11 cellular contexts compared by ENCODE assay signal in genomic region chr15:89429986-89430385, GRCh38.
A peak's percentile ranks its signal among the peaks of the same experiment; 100 is the strongest.
DNase-seq lines count a peak whose midpoint lies in the region; ATAC-seq, FAIRE-seq and TF ChIP-seq lines count a peak whose summit lies in the region.
"Had no signal": no experiment of that assay in that cellular context is flagged by ENCODE, and none has a peak within 500 bp of the region (broad histone marks: within the 10 kb centered on the region; RNA-seq: fewer than 3 reads in every experiment).

No MANE protein-coding gene starts in this region.

- CTCF ChIA-PET in A549 (lab: Yijun Ruan, JAX) (interaction anchor here (0.6 to 6.5 kb wide), 44 partner anchors 9 to 311 kb away, joined by 3 to 244 read pairs (median 4); partner anchors contain the start of gene RHCG), OCI-LY7 (lab: Charles Lee; ENCODE audit: unreplicated experiment) (interaction anchor here (1.0 kb wide), 1 partner anchor 72 kb away, joined by 4 read pairs; no protein-coding TSS in a partner anchor)
- CTCF ChIA-PET in CD8-positive, alpha-beta T cell (lab: Charles Lee), result interaction anchor here (0.6 to 6.3 kb wide), 21 partner anchors 10 to 225 kb away, joined by 3 to 121 read pairs (median 3); no protein-coding TSS in a partner anchor

- peak overlapping the region in 1 of 2 experiments; percentile 69; a peak in 3 of 6 replicates for H3K27ac ChIP-seq in A549
- H3K27ac ChIP-seq in CD8-positive, alpha-beta T cell (ENCODE audit: low read depth, low read length), result no peak overlapping the region
- no peak overlapping the region for H3K27ac ChIP-seq in OCI-LY7 (ENCODE audit: low read depth, low read length, poor library complexity, severe bottlenecking)
- no peak overlapping the region for H3K27ac ChIP-seq in hepatocyte
- H3K27ac ChIP-seq: adrenal gland, epithelial cell of prostate had no signal

- peak overlapping the region; percentile 79 for H3K4me3 Mint-ChIP-seq in CD8-positive, alpha-beta T cell

- H3K9me3 ChIP-seq in A549, result no peaks in the 10 kb centered on the region
- H3K9me3 ChIP-seq in CD8-positive, alpha-beta T cell (ENCODE audit: low read length), result no peaks in the 10 kb centered on the region
- H3K9me3 ChIP-seq in OCI-LY7 (ENCODE audit: low read length), result no peaks in the 10 kb centered on the region
- H3K9me3 ChIP-seq in hepatocyte (ENCODE audit: low read depth), result no peaks in the 10 kb centered on the region
- H3K9me3 ChIP-seq: adrenal gland had no signal

- peaks cover 22% of the 10 kb centered on the region for H3K27me3 Mint-ChIP-seq in CD8-positive, alpha-beta T cell (ENCODE audit: low read depth)

- FAIRE-seq in A549 (lab: Jason Lieb, UNC) (no peak), RCC 7860 (lab: Jason Lieb, UNC) (no peak)

- POLR2A ChIA-PET in A549 (lab: Yijun Ruan, JAX), result interaction anchor here (1.2 kb wide), 1 partner anchor 71 kb away, joined by 4 read pairs; no protein-coding TSS in a partner anchor
- POLR2A ChIA-PET in CD8-positive, alpha-beta T cell (lab: Charles Lee), result interaction anchor here (1.4 kb wide), 1 partner anchor 71 kb away, joined by 3 read pairs; no protein-coding TSS in a partner anchor
- POLR2A ChIA-PET in OCI-LY7 (lab: Charles Lee), result interaction anchor here (0.6 kb wide), 1 partner anchor 324 kb away, joined by 5 read pairs; no protein-coding TSS in a partner anchor

- H2AFZ ChIP-seq in OCI-LY7 (ENCODE audit: low read length) (peak overlapping the region; percentile 96), hepatocyte (peak overlapping the region; percentile 87)

- no peak overlapping the region for H3K27ac Mint-ChIP-seq in CD8-positive, alpha-beta T cell

- TF ChIP-seq EP300 in A549 (IDR thresholded peaks at IDR 0.05), result no peak

- no peaks in the 10 kb centered on the region for H3K9me3 Mint-ChIP-seq in CD8-positive, alpha-beta T cell
- H3K9me3 Mint-ChIP-seq: IgD-negative memory B cell had no signal

- H3K4me2 ChIP-seq in A549 (peak overlapping the region; percentile 85), OCI-LY7 (ENCODE audit: low read length) (peak overlapping the region; percentile 85), hepatocyte (peak overlapping the region; percentile 96)

- peaks cover 6% of the 10 kb centered on the region for H3K4me1 Mint-ChIP-seq in CD8-positive, alpha-beta T cell (ENCODE audit: low read depth)

- WGBS in A549 (ENCODE audit: missing lambda C conversion rate), result 87% methylated on average over 2 of the region's 2 CpGs
- 59% methylated on average over 2 of the region's 2 CpGs for WGBS in hepatocyte (ENCODE audit: low lambda C conversion rate, missing lambda C conversion rate)

- intact Hi-C loops in CD8-positive, alpha-beta T cell (cut with DNase I, micrococcal nuclease), result loop anchor here (1.0 to 5.0 kb wide), 3 partner anchors 72 to 538 kb away; no protein-coding TSS in a partner anchor
- intact Hi-C loops in OCI-LY7 (cut with micrococcal nuclease; ENCODE audit: unreplicated experiment), result loop anchor here (1.0 to 5.0 kb wide), 3 partner anchors 13 to 72 kb away; no protein-coding TSS in a partner anchor

- H3K79me2 ChIP-seq in OCI-LY7 (ENCODE audit: insufficient read depth, low read depth, low read length) (no peaks in the 10 kb centered on the region), hepatocyte (no peaks in the 10 kb centered on the region)

- H3K4me3 ChIP-seq in A549 (peak overlapping the region; percentile 41; the same call in 2 of the 3 replicates), OCI-LY7 (ENCODE audit: low read depth, low read length, poor library complexity, severe bottlenecking) (peak overlapping the region; percentile 64), hepatocyte (peak overlapping the region; percentile 64)
- H3K4me3 ChIP-seq in CD8-positive, alpha-beta T cell (ENCODE audit: low read depth, low read length), result no peak overlapping the region

- no peak for TF ChIP-seq POLR2A in A549 (IDR thresholded peaks at IDR 0.05; ENCODE audit: low read length)

- DNase-seq in A549 (ENCODE audit: low read depth in 1 of 2, low spot score in 1 of 2) (no peak), OCI-LY7 (ENCODE audit: low spot score) (no peak), hepatocyte (ENCODE audit: low spot score) (no peak), RCC 7860 (ENCODE audit: low spot score) (no peak), NCI-H1092 (lab: John Stamatoyannopoulos, UW) (no peak), NCI-H82 (lab: John Stamatoyannopoulos, UW) (no peak), NCI-H524 treated with DMSO at 0.1 percent for 48 hours (lab: John Stamatoyannopoulos, UW) (no peak)
- DNase-seq in CD8-positive, alpha-beta T cell, result no peak

- TF ChIP-seq RAD21 in A549 (conservative IDR thresholded peaks at IDR 0.05 in 1 of 2, IDR thresholded peaks at IDR 0.05 in 1 of 2), result no peak

- ATAC-seq in A549, result peak in 1 of 2 experiments; percentile 27; a peak in 2 of 6 replicates
- no peak for ATAC-seq in CD8-positive, alpha-beta T cell

- H3K27me3 ChIP-seq in CD8-positive, alpha-beta T cell (ENCODE audit: insufficient read depth, low read length), result peaks cover 4% of the 10 kb centered on the region
- H3K27me3 ChIP-seq in hepatocyte, result peaks cover 45% of the 10 kb centered on the region

- no peaks in the 10 kb centered on the region for H3K36me3 ChIP-seq in CD8-positive, alpha-beta T cell (ENCODE audit: insufficient read depth, low read length)
- H3K36me3 ChIP-seq in OCI-LY7 (ENCODE audit: insufficient read depth, low read length) (no peaks in the 10 kb centered on the region), hepatocyte (replicated peaks; ENCODE audit: insufficient read depth, low read depth) (no peaks in the 10 kb centered on the region)
- H3K36me3 ChIP-seq: adrenal gland had no signal

- H3K9me2 ChIP-seq in OCI-LY7 (ENCODE audit: insufficient read depth, low read length) (no peaks in the 10 kb centered on the region), hepatocyte (replicated peaks; ENCODE audit: insufficient read depth) (no peaks in the 10 kb centered on the region)

- BruUV-seq in OCI-LY7 (replicated peaks; lab: Mats Ljungman, UMichigan), result no TSS peak

- TF ChIP-seq CTCF in A549 (IDR thresholded peaks at IDR 0.05), result no peak
- TF ChIP-seq CTCF in CD8-positive, alpha-beta T cell (IDR thresholded peaks at IDR 0.05), result no peak
- no peak for TF ChIP-seq CTCF in OCI-LY7 (conservative IDR thresholded peaks at IDR 0.05; ENCODE audit: low read length)
- no peak for TF ChIP-seq CTCF in hepatocyte (IDR thresholded peaks at IDR 0.05; ENCODE audit: poor library complexity)

- H3K36me3 Mint-ChIP-seq in CD8-positive, alpha-beta T cell, result no peaks in the 10 kb centered on the region
- H3K36me3 Mint-ChIP-seq: IgD-negative memory B cell had no signal

- peaks cover 27% of the 10 kb centered on the region; the same call in 2 of the 3 replicates for H3K4me1 ChIP-seq in A549
- no peaks in the 10 kb centered on the region for H3K4me1 ChIP-seq in CD8-positive, alpha-beta T cell (ENCODE audit: insufficient read depth, low read length)
- peaks cover 11% of the 10 kb centered on the region for H3K4me1 ChIP-seq in OCI-LY7 (ENCODE audit: insufficient read depth, low read length, poor library complexity, severe bottlenecking)
- H3K4me1 ChIP-seq in hepatocyte (ENCODE audit: insufficient read depth), result no peaks in the 10 kb centered on the region

- no peaks in the 10 kb centered on the region for H4K20me1 ChIP-seq in OCI-LY7 (ENCODE audit: insufficient read depth, low read length)
- H4K20me1 ChIP-seq in hepatocyte (ENCODE audit: insufficient read depth, poor library complexity, severe bottlenecking), result no peaks in the 10 kb centered on the region

TF ChIP-seq in A549, 52 proteins besides CTCF, POLR2A, EP300 and RAD21:
- TF ChIP-seq FOSB (CRISPR knock-in tag; IDR thresholded peaks at IDR 0.05), result no peak
- TF ChIP-seq NR3C1 (IDR thresholded peaks at IDR 0.05), result no peak
- no peak for TF ChIP-seq MAFK (IDR thresholded peaks at IDR 0.05; ENCODE audit: partially characterized antibody)
- TF ChIP-seq PHF8 (IDR thresholded peaks at IDR 0.05; ENCODE audit: borderline replicate concordance, low read depth), result no peak
- no peak for TF ChIP-seq HOXB13 (CRISPR knock-in tag; IDR thresholded peaks at IDR 0.05; ENCODE audit: low read depth)
